In genomic region chr2:60966465-60967405, GRCh38 we compare ENCODE assay signal across 1 cellular context.
TF ChIP-seq lines count a peak whose summit lies in the region.

No MANE protein-coding gene starts in this region.

TF ChIP-seq in GM12878, 131 proteins besides CTCF, POLR2A, EP300 and RAD21 (continued from another document and continues in another):
- TF ChIP-seq, protein P1, sequence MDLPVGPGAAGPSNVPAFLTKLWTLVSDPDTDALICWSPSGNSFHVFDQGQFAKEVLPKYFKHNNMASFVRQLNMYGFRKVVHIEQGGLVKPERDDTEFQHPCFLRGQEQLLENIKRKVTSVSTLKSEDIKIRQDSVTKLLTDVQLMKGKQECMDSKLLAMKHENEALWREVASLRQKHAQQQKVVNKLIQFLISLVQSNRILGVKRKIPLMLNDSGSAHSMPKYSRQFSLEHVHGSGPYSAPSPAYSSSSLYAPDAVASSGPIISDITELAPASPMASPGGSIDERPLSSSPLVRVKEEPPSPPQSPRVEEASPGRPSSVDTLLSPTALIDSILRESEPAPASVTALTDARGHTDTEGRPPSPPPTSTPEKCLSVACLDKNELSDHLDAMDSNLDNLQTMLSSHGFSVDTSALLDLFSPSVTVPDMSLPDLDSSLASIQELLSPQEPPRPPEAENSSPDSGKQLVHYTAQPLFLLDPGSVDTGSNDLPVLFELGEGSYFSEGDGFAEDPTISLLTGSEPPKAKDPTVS (IDR thresholded peaks at IDR 0.05; ENCODE audit: low read depth, low read length) = no peak
- TF ChIP-seq KAT2A (conservative IDR thresholded peaks at IDR 0.05; ENCODE audit: control insufficient read depth, low read depth, low read length) = no peak
- no peak; the same call in 1 of the 2 replicates for TF ChIP-seq BMI1 (IDR thresholded peaks at IDR 0.05; ENCODE audit: borderline replicate concordance)
- peak; percentile 55; the same call in 1 of the 2 replicates for TF ChIP-seq CHD2 (IDR thresholded peaks at IDR 0.05; ENCODE audit: borderline replicate concordance, low read depth, low read length)
- peak in 1 of 2 experiments; percentile 56; a peak in 1 of 4 replicates for TF ChIP-seq CEBPB (IDR thresholded peaks at IDR 0.05; ENCODE audit: borderline replicate concordance in 1 of 2, low read depth in 2 of 2, low read length in 2 of 2)
- TF ChIP-seq HDAC6 (IDR thresholded peaks at IDR 0.05; ENCODE audit: unreplicated experiment) = no peak
- TF ChIP-seq BCL11A (IDR thresholded peaks at IDR 0.05; ENCODE audit: low read depth, low read length) = peak; percentile 57; the same call in 1 of the 2 replicates
- TF ChIP-seq MTA3 (IDR thresholded peaks at IDR 0.05; ENCODE audit: borderline replicate concordance, low read length) = peak; percentile 77; the same call in 1 of the 2 replicates
- TF ChIP-seq RCOR1 (conservative IDR thresholded peaks at IDR 0.05; ENCODE audit: low read depth, low read length) = 0 out of 2 replicates have a peak, but pooled peaks have one; percentile 46
- peak; percentile 48; the same call in 1 of the 2 replicates for TF ChIP-seq MXI1 (IDR thresholded peaks at IDR 0.05; ENCODE audit: low read depth, low read length)
- TF ChIP-seq, protein P2, sequence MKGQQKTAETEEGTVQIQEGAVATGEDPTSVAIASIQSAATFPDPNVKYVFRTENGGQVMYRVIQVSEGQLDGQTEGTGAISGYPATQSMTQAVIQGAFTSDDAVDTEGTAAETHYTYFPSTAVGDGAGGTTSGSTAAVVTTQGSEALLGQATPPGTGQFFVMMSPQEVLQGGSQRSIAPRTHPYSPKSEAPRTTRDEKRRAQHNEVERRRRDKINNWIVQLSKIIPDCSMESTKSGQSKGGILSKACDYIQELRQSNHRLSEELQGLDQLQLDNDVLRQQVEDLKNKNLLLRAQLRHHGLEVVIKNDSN (IDR thresholded peaks at IDR 0.05; ENCODE audit: borderline replicate concordance, extremely low read length, insufficient read depth, low read depth, low read length) = no peak
- no peak for TF ChIP-seq ZBTB11 (CRISPR knock-in tag; IDR thresholded peaks at IDR 0.05)
- no peak for TF ChIP-seq SIN3A (IDR thresholded peaks at IDR 0.05; ENCODE audit: low read depth, low read length)
- TF ChIP-seq, protein P3, sequence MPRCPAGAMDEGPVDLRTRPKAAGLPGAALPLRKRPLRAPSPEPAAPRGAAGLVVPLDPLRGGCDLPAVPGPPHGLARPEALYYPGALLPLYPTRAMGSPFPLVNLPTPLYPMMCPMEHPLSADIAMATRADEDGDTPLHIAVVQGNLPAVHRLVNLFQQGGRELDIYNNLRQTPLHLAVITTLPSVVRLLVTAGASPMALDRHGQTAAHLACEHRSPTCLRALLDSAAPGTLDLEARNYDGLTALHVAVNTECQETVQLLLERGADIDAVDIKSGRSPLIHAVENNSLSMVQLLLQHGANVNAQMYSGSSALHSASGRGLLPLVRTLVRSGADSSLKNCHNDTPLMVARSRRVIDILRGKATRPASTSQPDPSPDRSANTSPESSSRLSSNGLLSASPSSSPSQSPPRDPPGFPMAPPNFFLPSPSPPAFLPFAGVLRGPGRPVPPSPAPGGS (IDR thresholded peaks at IDR 0.05; ENCODE audit: borderline replicate concordance, insufficient read depth, low read depth, low read length, poor library complexity, severe bottlenecking) = no peak
- TF ChIP-seq SIX5 (IDR thresholded peaks at IDR 0.05; ENCODE audit: low read depth, low read length, severe bottlenecking) = no peak
- TF ChIP-seq PBX3 (IDR thresholded peaks at IDR 0.05; ENCODE audit: insufficient replicate concordance, low read depth, low read length) = no peak
- TF ChIP-seq BCLAF1 (IDR thresholded peaks at IDR 0.05) = no peak
- TF ChIP-seq PAX5 (IDR thresholded peaks at IDR 0.05; ENCODE audit: borderline replicate concordance, low read depth, low read length) = no peak
- TF ChIP-seq NFXL1 (IDR thresholded peaks at IDR 0.05; ENCODE audit: borderline replicate concordance) = no peak
- TF ChIP-seq SMAD1 (IDR thresholded peaks at IDR 0.05; ENCODE audit: low read depth, partially characterized antibody) = no peak
- TF ChIP-seq, protein P4, sequence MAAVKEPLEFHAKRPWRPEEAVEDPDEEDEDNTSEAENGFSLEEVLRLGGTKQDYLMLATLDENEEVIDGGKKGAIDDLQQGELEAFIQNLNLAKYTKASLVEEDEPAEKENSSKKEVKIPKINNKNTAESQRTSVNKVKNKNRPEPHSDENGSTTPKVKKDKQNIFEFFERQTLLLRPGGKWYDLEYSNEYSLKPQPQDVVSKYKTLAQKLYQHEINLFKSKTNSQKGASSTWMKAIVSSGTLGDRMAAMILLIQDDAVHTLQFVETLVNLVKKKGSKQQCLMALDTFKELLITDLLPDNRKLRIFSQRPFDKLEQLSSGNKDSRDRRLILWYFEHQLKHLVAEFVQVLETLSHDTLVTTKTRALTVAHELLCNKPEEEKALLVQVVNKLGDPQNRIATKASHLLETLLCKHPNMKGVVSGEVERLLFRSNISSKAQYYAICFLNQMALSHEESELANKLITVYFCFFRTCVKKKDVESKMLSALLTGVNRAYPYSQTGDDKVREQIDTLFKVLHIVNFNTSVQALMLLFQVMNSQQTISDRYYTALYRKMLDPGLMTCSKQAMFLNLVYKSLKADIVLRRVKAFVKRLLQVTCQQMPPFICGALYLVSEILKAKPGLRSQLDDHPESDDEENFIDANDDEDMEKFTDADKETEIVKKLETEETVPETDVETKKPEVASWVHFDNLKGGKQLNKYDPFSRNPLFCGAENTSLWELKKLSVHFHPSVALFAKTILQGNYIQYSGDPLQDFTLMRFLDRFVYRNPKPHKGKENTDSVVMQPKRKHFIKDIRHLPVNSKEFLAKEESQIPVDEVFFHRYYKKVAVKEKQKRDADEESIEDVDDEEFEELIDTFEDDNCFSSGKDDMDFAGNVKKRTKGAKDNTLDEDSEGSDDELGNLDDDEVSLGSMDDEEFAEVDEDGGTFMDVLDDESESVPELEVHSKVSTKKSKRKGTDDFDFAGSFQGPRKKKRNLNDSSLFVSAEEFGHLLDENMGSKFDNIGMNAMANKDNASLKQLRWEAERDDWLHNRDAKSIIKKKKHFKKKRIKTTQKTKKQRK (IDR thresholded peaks at IDR 0.05; ENCODE audit: low read depth, low read length) = no peak
- no peak for TF ChIP-seq HCFC1 (IDR thresholded peaks at IDR 0.05; ENCODE audit: low read length)
- TF ChIP-seq ZBTB33 (IDR thresholded peaks at IDR 0.05) = no peak
- TF ChIP-seq STAT3 (IDR thresholded peaks at IDR 0.05; ENCODE audit: low read depth, low read length) = no peak
- TF ChIP-seq CHD4 (IDR thresholded peaks at IDR 0.05) = no peak
- TF ChIP-seq BHLHE40 (IDR thresholded peaks at IDR 0.05; ENCODE audit: borderline replicate concordance in 1 of 2, low read depth in 2 of 2, low read length in 1 of 2) = peak; percentile 58 to 69; a peak in 2 of 4 replicates
- TF ChIP-seq SRF (IDR thresholded peaks at IDR 0.05; ENCODE audit: low read depth in 2 of 2, low read length in 2 of 2) = peak in 1 of 2 experiments; percentile 67; a peak in 1 of 4 replicates
- peak; percentile 96 for TF ChIP-seq TCF7 (IDR thresholded peaks at IDR 0.05; ENCODE audit: borderline replicate concordance)
- no peak for TF ChIP-seq RBBP5 (conservative IDR thresholded peaks at IDR 0.05)
- TF ChIP-seq ATF3 (IDR thresholded peaks at IDR 0.05; ENCODE audit: borderline replicate concordance, extremely low read depth, low read depth, low read length) = no peak
- TF ChIP-seq, protein P5, sequence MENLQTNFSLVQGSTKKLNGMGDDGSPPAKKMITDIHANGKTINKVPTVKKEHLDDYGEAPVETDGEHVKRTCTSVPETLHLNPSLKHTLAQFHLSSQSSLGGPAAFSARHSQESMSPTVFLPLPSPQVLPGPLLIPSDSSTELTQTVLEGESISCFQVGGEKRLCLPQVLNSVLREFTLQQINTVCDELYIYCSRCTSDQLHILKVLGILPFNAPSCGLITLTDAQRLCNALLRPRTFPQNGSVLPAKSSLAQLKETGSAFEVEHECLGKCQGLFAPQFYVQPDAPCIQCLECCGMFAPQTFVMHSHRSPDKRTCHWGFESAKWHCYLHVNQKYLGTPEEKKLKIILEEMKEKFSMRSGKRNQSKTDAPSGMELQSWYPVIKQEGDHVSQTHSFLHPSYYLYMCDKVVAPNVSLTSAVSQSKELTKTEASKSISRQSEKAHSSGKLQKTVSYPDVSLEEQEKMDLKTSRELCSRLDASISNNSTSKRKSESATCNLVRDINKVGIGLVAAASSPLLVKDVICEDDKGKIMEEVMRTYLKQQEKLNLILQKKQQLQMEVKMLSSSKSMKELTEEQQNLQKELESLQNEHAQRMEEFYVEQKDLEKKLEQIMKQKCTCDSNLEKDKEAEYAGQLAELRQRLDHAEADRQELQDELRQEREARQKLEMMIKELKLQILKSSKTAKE (IDR thresholded peaks at IDR 0.05; ENCODE audit: low read depth, poor library complexity, severe bottlenecking) = peak; percentile 81
- TF ChIP-seq RAD51 (IDR thresholded peaks at IDR 0.05) = no peak
- TF ChIP-seq, protein P6, sequence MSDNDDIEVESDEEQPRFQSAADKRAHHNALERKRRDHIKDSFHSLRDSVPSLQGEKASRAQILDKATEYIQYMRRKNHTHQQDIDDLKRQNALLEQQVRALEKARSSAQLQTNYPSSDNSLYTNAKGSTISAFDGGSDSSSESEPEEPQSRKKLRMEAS (IDR thresholded peaks at IDR 0.05; ENCODE audit: low read depth, low read length) = no peak
- no peak for TF ChIP-seq MYC (IDR thresholded peaks at IDR 0.05; ENCODE audit: insufficient read depth, insufficient read length, insufficient replicate concordance, low read length, severe bottlenecking)
- no peak for TF ChIP-seq TCF12 (IDR thresholded peaks at IDR 0.05; ENCODE audit: low read depth, low read length)
- TF ChIP-seq EGR1 (IDR thresholded peaks at IDR 0.05; ENCODE audit: borderline replicate concordance in 1 of 2, low read depth in 2 of 2, low read length in 2 of 2) = no peak
